Comparison of ENCODE assay signal across 19 cellular contexts in genomic region chr12:124383028-124383427, GRCh38.
DNase-seq lines count a peak whose midpoint lies in the region; ATAC-seq, FAIRE-seq and TF ChIP-seq lines count a peak whose summit lies in the region.
"Had no signal": no experiment of that assay in that cellular context is flagged by ENCODE, and none has a peak within 500 bp of the region (broad histone marks: within the 10 kb centered on the region; RNA-seq: fewer than 3 reads in every experiment).

No MANE protein-coding gene starts in this region.

- H3K9me1 ChIP-seq in IMR-90 (ENCODE audit: insufficient read depth, low read length): peaks cover 16% of the 10 kb centered on the region; the same call in 1 of the 2 replicates
- H3K9me1 ChIP-seq in endothelial cell of umbilical vein (replicated peaks; ENCODE audit: control insufficient read depth, extremely low read depth, insufficient read depth, low read length): no peaks in the 10 kb centered on the region

- H2BK120ac ChIP-seq in IMR-90 (ENCODE audit: low read depth, low read length): peak overlapping the region; percentile 33; the same call in 1 of the 2 replicates

- H3K9ac ChIP-seq in IMR-90 (ENCODE audit: low read depth, low read length): no peak overlapping the region
- no peak overlapping the region for H3K9ac ChIP-seq in endothelial cell of umbilical vein (replicated peaks; ENCODE audit: extremely low read depth, insufficient read depth, low read length)

- H2BK15ac ChIP-seq in IMR-90 (ENCODE audit: low read depth, low read length): no peak overlapping the region

- CTCF ChIA-PET in IMR-90 (lab: Yijun Ruan, JAX) (no interaction called here), endothelial cell of umbilical vein (lab: Charles Lee) (interaction anchor here (1.1 to 3.7 kb wide), 3 partner anchors 8 to 135 kb away, joined by 3 to 50 read pairs (median 4); no protein-coding TSS in a partner anchor)

- ATAC-seq in IMR-90 (ENCODE audit: low read depth) (no peak), psoas muscle (no peak), GM18502 (IDR thresholded peaks at IDR 0.05; ENCODE audit: poor library complexity, unreplicated experiment) (no peak), GM18909 (IDR thresholded peaks at IDR 0.05; ENCODE audit: poor library complexity, unreplicated experiment) (no peak)
- ATAC-seq: activated naive CD8-positive, alpha-beta T cell treated with anti-CD3 and anti-CD28 coated beads, Interleukin-2, amount 50 U/mL, for 24 hours; activated T-helper 17 cell treated with anti-CD3 and anti-CD28 coated beads, Interleukin-2, amount 50 U/mL, for 72 hours; CD8-positive, alpha-beta T cell; stimulated activated naive CD8-positive, alpha-beta T cell treated with anti-CD3 and anti-CD28 coated beads, Interleukin-15, amount 100 ng/mL, for 72 hours had no signal

- H4K20me1 ChIP-seq in IMR-90 (ENCODE audit: insufficient read depth, low read length) (peaks cover 68% of the 10 kb centered on the region), endothelial cell of umbilical vein (replicated peaks; ENCODE audit: control insufficient read depth, extremely low read depth, insufficient read depth, low read length) (no peaks in the 10 kb centered on the region)

- H3K4me1 ChIP-seq in IMR-90 (ENCODE audit: control insufficient read depth, insufficient read depth, low read length) (peaks cover 60% of the 10 kb centered on the region), endothelial cell of umbilical vein (ENCODE audit: control insufficient read depth, extremely low read depth, insufficient read depth, low read length) (peaks cover 79% of the 10 kb centered on the region), psoas muscle (peaks cover 92% of the 10 kb centered on the region), thyroid gland (peaks cover 21 to 53% of the 10 kb centered on the region in 2 donors)

- no peak overlapping the region for H3K14ac ChIP-seq in IMR-90 (replicated peaks; ENCODE audit: low read depth, low read length)

- intact Hi-C loops in IMR-90 (cut with micrococcal nuclease) (loop anchor here (10.0 kb wide), 1 partner anchor 522 kb away; no protein-coding TSS in a partner anchor), endothelial cell of umbilical vein (cut with micrococcal nuclease) (no loop called here), psoas muscle (cut with DNase I) (no loop called here), thyroid gland (cut with DNase I) (no loop called here)

- peak overlapping the region; percentile 13 for H2BK5ac ChIP-seq in IMR-90 (ENCODE audit: low read depth, low read length, poor library complexity, severe bottlenecking)

- peak overlapping the region; percentile 45 for H2AK5ac ChIP-seq in IMR-90 (ENCODE audit: low read depth, low read length)

- H3K9me3 ChIP-seq in IMR-90 (ENCODE audit: control insufficient read depth, insufficient read depth, low read length) (no peaks in the 10 kb centered on the region), endothelial cell of umbilical vein (replicated peaks; ENCODE audit: control insufficient read depth, insufficient read depth, low read length) (no peaks in the 10 kb centered on the region), psoas muscle (no peaks in the 10 kb centered on the region), thyroid gland (no peaks in the 10 kb centered on the region)
- H3K9me3 ChIP-seq: Peyer's patch had no signal

- no peak for FAIRE-seq in endothelial cell of umbilical vein (lab: Jason Lieb, UNC)

- in situ Hi-C loops in IMR-90 (cut with MboI; ENCODE audit: low sequenced_read_pairs): loop anchor here (5.0 to 10.0 kb wide), 2 partner anchors 182 to 384 kb away; partner anchors contain the start of gene NCOR2

- 0 out of 2 replicates have a peak overlapping the region, but pooled peaks have one; percentile 13 for H4K5ac ChIP-seq in IMR-90 (ENCODE audit: low read depth, low read length)

- no peak for TF ChIP-seq RAD21 in IMR-90 (IDR thresholded peaks at IDR 0.05; ENCODE audit: low read length)

- no peak overlapping the region for H4K91ac ChIP-seq in IMR-90 (ENCODE audit: insufficient read depth, low read depth, low read length)

- TF ChIP-seq CTCF in 22Rv1 (IDR thresholded peaks at IDR 0.05) (no peak), IMR-90 (conservative IDR thresholded peaks at IDR 0.05; ENCODE audit: low read depth, low read length) (no peak), endothelial cell of umbilical vein (IDR thresholded peaks at IDR 0.05; ENCODE audit: extremely low read depth in 1 of 2, insufficient read depth in 1 of 2, low read depth in 1 of 2, low read length in 2 of 2) (no peak), psoas muscle (IDR thresholded peaks at IDR 0.05) (no peak), thyroid gland (IDR thresholded peaks at IDR 0.05) (no peak)

- dilution Hi-C loops in IMR-90 (cut with HindIII; ENCODE audit: low sequenced_read_pairs, unreplicated experiment) (no loop called here), endothelial cell of umbilical vein (cut with MboI; ENCODE audit: extremely low pct_ligation_motif_present, low sequenced_read_pairs) (no loop called here)

- H2AK9ac ChIP-seq in IMR-90 (replicated peaks; ENCODE audit: low read depth, low read length, poor library complexity): no peak overlapping the region

- H2AFZ ChIP-seq in IMR-90 (replicated peaks; ENCODE audit: low read length, poor library complexity) (no peak overlapping the region), endothelial cell of umbilical vein (ENCODE audit: low read depth, low read length) (no peak overlapping the region)

- TF ChIP-seq POLR2A in IMR-90 (IDR thresholded peaks at IDR 0.05; ENCODE audit: low read depth, low read length) (peak; percentile 2; the same call in 1 of the 2 replicates), endothelial cell of umbilical vein (IDR thresholded peaks at IDR 0.05; ENCODE audit: low read depth, low read length) (no peak), thyroid gland (IDR thresholded peaks at IDR 0.05) (no peak)

- 95% methylated on average over 7 of the region's 10 CpGs; no CpG with 5 or more reads in 1 of the 2 experiments for WGBS in IMR-90 (ENCODE audit: extremely low coverage in 2 of 2, insufficient read length in 1 of 2), 2 experiments
- WGBS in psoas muscle, 3 donors: 89 to 93% (median 91%) methylated on average over 10 of the region's 10 CpGs
- 95 to 96% methylated on average over 9 of the region's 10 CpGs for WGBS in thyroid gland, 2 donors

- H3K79me1 ChIP-seq in IMR-90 (ENCODE audit: low read depth in 1 of 2, low read length in 2 of 2): peaks cover 37 to 74% of the 10 kb centered on the region in 2 experiments

- H3K4me2 ChIP-seq in IMR-90 (ENCODE audit: low read depth, low read length) (no peak overlapping the region), endothelial cell of umbilical vein (ENCODE audit: insufficient read depth, low read length) (no peak overlapping the region)

- H3K36me3 ChIP-seq in IMR-90 (ENCODE audit: control insufficient read depth, insufficient read depth, low read length) (peaks cover 54% of the 10 kb centered on the region), endothelial cell of umbilical vein (ENCODE audit: control insufficient read depth in 2 of 2, extremely low read depth in 1 of 2, insufficient read depth in 2 of 2, low read length in 2 of 2) (peaks cover 4 to 18% of the 10 kb centered on the region in 2 experiments), psoas muscle (ENCODE audit: insufficient read depth in 1 of 2, low read depth in 1 of 2) (peaks cover 0 to 53% of the 10 kb centered on the region in 2 donors), thyroid gland (peaks cover 12 to 13% of the 10 kb centered on the region in 2 donors)

- peak overlapping the region in 1 of 2 experiments; percentile 34; a peak in 1 of 4 replicates for H4K8ac ChIP-seq in IMR-90 (ENCODE audit: low read depth in 2 of 2, low read length in 2 of 2)

- H3K4me3 ChIP-seq in IMR-90 (ENCODE audit: insufficient read depth, low read depth, low read length) (no peak overlapping the region), endothelial cell of umbilical vein (replicated peaks in 1 of 3; ENCODE audit: insufficient read depth in 1 of 3, low read depth in 1 of 3, low read length in 3 of 3) (no peak overlapping the region), psoas muscle (no peak overlapping the region), thyroid gland (replicated peaks in 1 of 3) (no peak overlapping the region)
- H3K4me3 ChIP-seq: cardiac muscle cell, Peyer's patch had no signal

- DNase-seq in IMR-90 (no peak), endothelial cell of umbilical vein (ENCODE audit: low read depth, low spot score) (no peak), psoas muscle (no peak), hepatic stellate cell (ENCODE audit: low spot score) (no peak), thyroid gland (no peak)
- DNase-seq: activated CD4-positive, alpha-beta T cell treated with anti-CD3 and anti-CD28 coated beads for 1 hour; activated naive CD8-positive, alpha-beta T cell treated with anti-CD3 and anti-CD28 coated beads, Interleukin-2, amount 50 U/mL, for 24 hours; CD8-positive, alpha-beta T cell; dermis blood vessel endothelial cell; KG1; NCI-H187 treated with DMSO at 0.1 percent for 48 hours; Peyer's patch; stimulated activated naive CD8-positive, alpha-beta T cell treated with anti-CD3 and anti-CD28 coated beads, Interleukin-15, amount 100 ng/mL, for 72 hours; T1000 had no signal

- H3K18ac ChIP-seq in IMR-90 (ENCODE audit: low read depth, low read length): no peak overlapping the region

- peaks cover 81% of the 10 kb centered on the region for H3K79me2 ChIP-seq in endothelial cell of umbilical vein (ENCODE audit: control insufficient read depth, insufficient read depth, low read length)

- H2BK20ac ChIP-seq in IMR-90 (ENCODE audit: low read depth, low read length): no peak overlapping the region

- H3K4ac ChIP-seq in IMR-90 (ENCODE audit: low read depth, low read length): peak overlapping the region; percentile 95; the same call in 1 of the 2 replicates

- no peak overlapping the region for H3K23ac ChIP-seq in IMR-90 (ENCODE audit: low read depth, low read length)

- H3K27ac ChIP-seq in 22Rv1 (peak overlapping the region; percentile 79), IMR-90 (ENCODE audit: insufficient read depth, low read length) (peak overlapping the region; percentile 15), endothelial cell of umbilical vein (ENCODE audit: insufficient read depth, low read depth, low read length) (peak overlapping the region; percentile 93), psoas muscle (peak overlapping the region; percentile 96), thyroid gland (peak overlapping the region in 1 of 3 donors; percentile 72)
- H3K27ac ChIP-seq: cardiac muscle cell had no signal

- POLR2A ChIA-PET in IMR-90 (lab: Charles Lee; ENCODE audit: unreplicated experiment) (no interaction called here), endothelial cell of umbilical vein (lab: Charles Lee) (interaction anchor here (0.5 to 0.9 kb wide), 2 partner anchors 13 to 20 kb away, joined by 3 to 5 read pairs; no protein-coding TSS in a partner anchor)

- H3K56ac ChIP-seq in IMR-90 (ENCODE audit: extremely low read depth, insufficient read depth, low read length): no peak overlapping the region

- H3K27me3 ChIP-seq in IMR-90 (ENCODE audit: control insufficient read depth, insufficient read depth, low read length) (no peaks in the 10 kb centered on the region), endothelial cell of umbilical vein (ENCODE audit: control insufficient read depth in 2 of 2, insufficient read depth in 2 of 2, low read length in 2 of 2) (no peaks in the 10 kb centered on the region), psoas muscle (ENCODE audit: insufficient read depth in 3 of 3, low read length in 2 of 3) (no peaks in the 10 kb centered on the region), thyroid gland (no peaks in the 10 kb centered on the region)
- H3K27me3 ChIP-seq: cardiac muscle cell, Peyer's patch had no signal

- BruUV-seq in IMR-90 (replicated peaks; lab: Mats Ljungman, UMichigan) (no TSS peak), endothelial cell of umbilical vein (replicated peaks; lab: Mats Ljungman, UMichigan) (no TSS peak)
